10 cellular contexts compared by ENCODE assay signal in the genomic region with DNA sequence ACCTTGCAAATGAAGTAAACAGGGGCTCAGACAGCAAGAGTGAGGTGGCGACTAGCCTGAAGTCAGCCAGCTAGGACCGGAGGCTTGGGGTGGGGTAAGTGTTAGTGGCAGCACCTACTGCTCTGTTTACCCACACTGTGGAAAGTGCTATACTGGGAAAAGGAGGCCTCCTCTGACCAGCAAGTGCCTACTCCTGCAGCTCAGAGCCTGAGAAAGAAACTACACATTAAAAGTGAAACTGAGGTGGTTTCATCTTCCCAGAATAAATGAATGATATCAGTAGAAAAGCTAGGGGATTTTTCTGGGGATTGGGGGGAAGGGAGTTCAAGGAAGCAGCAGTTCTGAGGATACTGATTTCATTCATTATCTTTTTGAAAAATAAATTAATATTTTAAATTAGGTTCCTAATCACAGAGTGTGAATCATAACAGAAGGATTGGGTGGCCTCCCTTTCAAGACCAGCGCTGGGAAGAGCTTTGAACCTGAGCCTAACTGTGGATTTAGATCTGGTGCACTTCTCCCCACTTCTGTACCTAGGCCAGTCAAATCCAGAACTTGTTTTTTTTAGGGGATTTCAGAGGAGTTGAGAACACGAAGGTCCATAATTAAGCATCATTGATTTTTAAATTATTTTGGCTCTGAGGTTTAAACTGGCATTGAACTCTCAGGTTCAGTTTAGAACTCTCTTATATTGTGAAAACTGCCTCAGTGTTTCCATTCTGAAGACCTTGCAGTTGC. TPM values are rescaled to one million over a fixed set of nuclear protein-coding genes. Genes with fewer than 3 reads are reported as not detected.
A peak's percentile ranks its signal among the peaks of the same experiment; 100 is the strongest.
DNase-seq lines count a peak whose midpoint lies in the region; ATAC-seq and TF ChIP-seq lines count a peak whose summit lies in the region.
"Had no signal": no experiment of that assay in that cellular context is flagged by ENCODE, and none has a peak within 500 bp of the region (broad histone marks: within the 10 kb centered on the region; RNA-seq: fewer than 3 reads in every experiment).

No MANE protein-coding gene starts in this region.

- no peak overlapping the region for H2BK12ac ChIP-seq in neuronal stem cell (ENCODE audit: low read length)

- H2AFZ ChIP-seq in SK-N-SH (ENCODE audit: low read depth): no peak overlapping the region
- H2AFZ ChIP-seq in neuronal stem cell (ENCODE audit: low read length): no peak overlapping the region

- H3K9ac ChIP-seq in SK-N-SH: no peak overlapping the region
- no peak overlapping the region for H3K9ac ChIP-seq in neuronal stem cell (ENCODE audit: low read depth, low read length, poor library complexity)

- H3K4ac ChIP-seq in neuronal stem cell (ENCODE audit: low read length): no peak overlapping the region

- no peak overlapping the region for H3K14ac ChIP-seq in neuronal stem cell (ENCODE audit: low read length)

- no peak overlapping the region for H4K8ac ChIP-seq in neuronal stem cell (ENCODE audit: low read depth, low read length)

- H4K91ac ChIP-seq in neuronal stem cell (ENCODE audit: low read depth, low read length, poor library complexity): no peak overlapping the region

- no peaks in the 10 kb centered on the region for H3K9me3 Mint-ChIP-seq in activated CD4-positive, alpha-beta T cell treated with anti-CD3 and anti-CD28 coated beads for 36 hours (ENCODE audit: low read depth)
- H3K9me3 Mint-ChIP-seq in activated T-cell treated with anti-CD3 and anti-CD28 coated beads, Interleukin-2, amount 50 U/mL, for 24 hours: no peaks in the 10 kb centered on the region
- H3K9me3 Mint-ChIP-seq in stimulated activated memory B cell treated with anti-CD40 and anti-IgM and Interleukin-4, amounts not matched to agents 10 μg/mL and 1 μg/mL and 100 μg/mL, for 72 hours: no peaks in the 10 kb centered on the region
- H3K9me3 Mint-ChIP-seq: naive B cell had no signal

- H3K79me1 ChIP-seq in neuronal stem cell (ENCODE audit: low read depth, low read length): no peaks in the 10 kb centered on the region

- H3K4me1 ChIP-seq in SK-N-SH (ENCODE audit: control insufficient read depth in 1 of 2, insufficient read depth in 2 of 2, low read depth in 1 of 2, low read length in 1 of 2) (peaks cover 0 to 7% of the 10 kb centered on the region in 2 experiments; a peak in 3 of 4 replicates), neuronal stem cell (ENCODE audit: control insufficient read depth in 2 of 2, insufficient read depth in 1 of 2, low read depth in 1 of 2, low read length in 2 of 2) (no peaks in the 10 kb centered on the region)

- no peak overlapping the region for H2AK5ac ChIP-seq in neuronal stem cell (ENCODE audit: low read depth, low read length)

- H3K36me3 ChIP-seq in SK-N-SH (replicated peaks in 1 of 2; ENCODE audit: control insufficient read depth in 1 of 2, insufficient read depth in 2 of 2, low read length in 1 of 2): no peaks in the 10 kb centered on the region
- H3K36me3 ChIP-seq in neuronal stem cell (replicated peaks in 1 of 2; ENCODE audit: control insufficient read depth in 2 of 2, insufficient read depth in 2 of 2, low read length in 2 of 2): no peaks in the 10 kb centered on the region

- H3K4me2 ChIP-seq in SK-N-SH: no peak overlapping the region
- H3K4me2 ChIP-seq in neuronal stem cell (ENCODE audit: insufficient read depth, low read length, poor library complexity, severe bottlenecking): no peak overlapping the region

- no peak overlapping the region for H2BK5ac ChIP-seq in neuronal stem cell (ENCODE audit: low read length)

- CTCF ChIA-PET in activated CD4-positive, alpha-beta T cell treated with anti-CD3 and anti-CD28 coated beads for 36 hours (lab: Charles Lee): interaction anchor here (0.6 to 1.6 kb wide), 10 partner anchors 9 to 318 kb away, joined by 3 to 10 read pairs (median 3); no protein-coding TSS in a partner anchor
- CTCF ChIA-PET in SK-N-SH (lab: Yijun Ruan, JAX): interaction anchor here (1.2 kb wide), 1 partner anchor 93 kb away, joined by 3 read pairs; no protein-coding TSS in a partner anchor

- peak; percentile 91 for ATAC-seq in activated CD4-positive, alpha-beta T cell treated with anti-CD3 and anti-CD28 coated beads for 36 hours
- peak; percentile 80 for ATAC-seq in HG03039 (IDR thresholded peaks at IDR 0.05; ENCODE audit: unreplicated experiment)
- ATAC-seq in stimulated activated memory B cell treated with anti-CD40 and anti-IgM and Interleukin-4, amounts not matched to agents 10 μg/mL and 1 μg/mL and 100 μg/mL, for 72 hours: peak; percentile 57

- TF ChIP-seq CTCF in SK-N-SH (IDR thresholded peaks at IDR 0.05): no peak

- H3K9me2 ChIP-seq in SK-N-SH: no peaks in the 10 kb centered on the region

- H3K27me3 ChIP-seq in SK-N-SH (ENCODE audit: insufficient read depth) (peaks cover 8% of the 10 kb centered on the region; the same call in 1 of the 2 replicates), neuronal stem cell (ENCODE audit: control insufficient read depth in 3 of 3, insufficient read depth in 3 of 3, low read depth in 1 of 3, low read length in 3 of 3) (peaks cover 0 to 34% (median 0%) of the 10 kb centered on the region in 3 experiments)

- no peak overlapping the region for H3K4me3 Mint-ChIP-seq in activated CD4-positive, alpha-beta T cell treated with anti-CD3 and anti-CD28 coated beads for 36 hours
- H3K4me3 Mint-ChIP-seq in activated T-cell treated with anti-CD3 and anti-CD28 coated beads, Interleukin-2, amount 50 U/mL, for 24 hours: peak overlapping the region; percentile 47
- H3K4me3 Mint-ChIP-seq in stimulated activated memory B cell treated with anti-CD40 and anti-IgM and Interleukin-4, amounts not matched to agents 10 μg/mL and 1 μg/mL and 100 μg/mL, for 72 hours: no peak overlapping the region
- H3K4me3 Mint-ChIP-seq: naive B cell had no signal

- no peak overlapping the region for H2BK15ac ChIP-seq in neuronal stem cell (ENCODE audit: low read length)

- intact Hi-C loops in activated CD4-positive, alpha-beta T cell treated with anti-CD3 and anti-CD28 coated beads for 36 hours (cut with DNase I, micrococcal nuclease): loop anchor here (1.0 to 5.0 kb wide), 14 partner anchors 25 to 640 kb away; a partner anchor contains a TSS

- H3K9me3 ChIP-seq in SK-N-SH: no peaks in the 10 kb centered on the region
- no peaks in the 10 kb centered on the region for H3K9me3 ChIP-seq in neuronal stem cell (replicated peaks in 1 of 2; ENCODE audit: control insufficient read depth in 2 of 2, insufficient read depth in 1 of 2, low read depth in 1 of 2, low read length in 2 of 2)

- POLR2A ChIA-PET in activated CD4-positive, alpha-beta T cell treated with anti-CD3 and anti-CD28 coated beads for 36 hours (lab: Charles Lee): interaction anchor here (0.6 to 1.8 kb wide), 6 partner anchors 10 to 526 kb away, joined by 3 to 13 read pairs (median 4); a partner anchor contains a TSS
- POLR2A ChIA-PET in SK-N-SH (lab: Yijun Ruan, JAX): no interaction called here

- H3K4me1 Mint-ChIP-seq in activated CD4-positive, alpha-beta T cell treated with anti-CD3 and anti-CD28 coated beads for 36 hours: peaks cover 29% of the 10 kb centered on the region
- peaks cover 30% of the 10 kb centered on the region for H3K4me1 Mint-ChIP-seq in activated T-cell treated with anti-CD3 and anti-CD28 coated beads, Interleukin-2, amount 50 U/mL, for 24 hours (ENCODE audit: low read depth)
- H3K4me1 Mint-ChIP-seq in stimulated activated memory B cell treated with anti-CD40 and anti-IgM and Interleukin-4, amounts not matched to agents 10 μg/mL and 1 μg/mL and 100 μg/mL, for 72 hours: peaks cover 7% of the 10 kb centered on the region
- H3K4me1 Mint-ChIP-seq: naive B cell had no signal

- no peaks in the 10 kb centered on the region for H4K20me1 ChIP-seq in SK-N-SH (ENCODE audit: insufficient read depth)

- peaks cover 4% of the 10 kb centered on the region for H3K27me3 Mint-ChIP-seq in activated CD4-positive, alpha-beta T cell treated with anti-CD3 and anti-CD28 coated beads for 36 hours
- H3K27me3 Mint-ChIP-seq in activated T-cell treated with anti-CD3 and anti-CD28 coated beads, Interleukin-2, amount 50 U/mL, for 24 hours: peaks cover 6% of the 10 kb centered on the region
- no peaks in the 10 kb centered on the region for H3K27me3 Mint-ChIP-seq in stimulated activated memory B cell treated with anti-CD40 and anti-IgM and Interleukin-4, amounts not matched to agents 10 μg/mL and 1 μg/mL and 100 μg/mL, for 72 hours
- H3K27me3 Mint-ChIP-seq: naive B cell had no signal

- H2BK120ac ChIP-seq in neuronal stem cell (ENCODE audit: low read depth, low read length): no peak overlapping the region

- H3K4me3 ChIP-seq in SK-N-SH (ENCODE audit: low read depth in 2 of 2, low read length in 1 of 2) (no peak overlapping the region), neuronal stem cell (ENCODE audit: low read length in 2 of 2) (no peak overlapping the region)

- TF ChIP-seq EP300 in SK-N-SH (IDR thresholded peaks at IDR 0.05; ENCODE audit: borderline replicate concordance in 1 of 2, low read depth in 1 of 2, low read length in 1 of 2): no peak

- no peak overlapping the region for H3K27ac ChIP-seq in SK-N-SH (ENCODE audit: low read depth in 2 of 2, low read length in 1 of 2)
- H3K27ac ChIP-seq in neuronal stem cell (replicated peaks; ENCODE audit: low read length): no peak overlapping the region

- no peaks in the 10 kb centered on the region for H3K36me3 Mint-ChIP-seq in activated CD4-positive, alpha-beta T cell treated with anti-CD3 and anti-CD28 coated beads for 36 hours (ENCODE audit: low read depth)
- H3K36me3 Mint-ChIP-seq in activated T-cell treated with anti-CD3 and anti-CD28 coated beads, Interleukin-2, amount 50 U/mL, for 24 hours (ENCODE audit: low read depth): no peaks in the 10 kb centered on the region
- no peaks in the 10 kb centered on the region for H3K36me3 Mint-ChIP-seq in stimulated activated memory B cell treated with anti-CD40 and anti-IgM and Interleukin-4, amounts not matched to agents 10 μg/mL and 1 μg/mL and 100 μg/mL, for 72 hours
- H3K36me3 Mint-ChIP-seq: naive B cell had no signal

- TF ChIP-seq RAD21 in SK-N-SH (IDR thresholded peaks at IDR 0.05; ENCODE audit: low read length): no peak

- H3K23ac ChIP-seq in neuronal stem cell (ENCODE audit: low read depth, low read length, poor library complexity): no peak overlapping the region

- peak; percentile 81 for DNase-seq in activated CD4-positive, alpha-beta T cell treated with anti-CD3 and anti-CD28 coated beads for 36 hours
- no peak for DNase-seq in activated CD4-positive, alpha-beta T cell treated with anti-CD3 and anti-CD28 coated beads for 1 hour
- peak; percentile 61 for DNase-seq in activated T-cell treated with anti-CD3 and anti-CD28 coated beads, Interleukin-2, amount 50 U/mL, for 24 hours
- DNase-seq in SK-N-SH (no peak), NCI-H226 (no peak), neuronal stem cell (ENCODE audit: low spot score) (no peak)
- DNase-seq: naive B cell, NCI-H345 had no signal

- peaks cover 3% of the 10 kb centered on the region for H3F3A ChIP-seq in SK-N-SH (replicated peaks; ENCODE audit: insufficient read depth)

- H3K27ac Mint-ChIP-seq in activated CD4-positive, alpha-beta T cell treated with anti-CD3 and anti-CD28 coated beads for 36 hours: peak overlapping the region; percentile 78
- no peak overlapping the region for H3K27ac Mint-ChIP-seq in activated T-cell treated with anti-CD3 and anti-CD28 coated beads, Interleukin-2, amount 50 U/mL, for 24 hours
- no peak overlapping the region for H3K27ac Mint-ChIP-seq in stimulated activated memory B cell treated with anti-CD40 and anti-IgM and Interleukin-4, amounts not matched to agents 10 μg/mL and 1 μg/mL and 100 μg/mL, for 72 hours
- H3K27ac Mint-ChIP-seq: naive B cell had no signal

- no peaks in the 10 kb centered on the region for H3K79me2 ChIP-seq in SK-N-SH (ENCODE audit: insufficient read depth)

- H3K18ac ChIP-seq in neuronal stem cell (ENCODE audit: low read length): no peak overlapping the region

- 77% methylated on average over 4 of the region's 4 CpGs for WGBS in SK-N-SH (ENCODE audit: low lambda C conversion rate)
- no CpG with 5 or more reads among the region's 4 CpGs for WGBS in neuronal stem cell (ENCODE audit: extremely low coverage in 2 of 2, insufficient read length in 2 of 2, insufficient replicate concordance in 1 of 2), 2 donors

RNA-seq across cellular contexts. Expression of a gene that starts 48.1 kb away (rescaled TPM):
- total RNA-seq in activated CD4-positive, alpha-beta T cell treated with anti-CD3 and anti-CD28 coated beads for 36 hours: 10 to 100 TPM; 38.6 to 45.7 TPM
- 14.0 and 14.5 TPM in 2 replicates for polyA plus RNA-seq in SK-N-SH (2012; rRNA removed)
- polyA plus RNA-seq in SK-N-SH (2012; cell fraction: cytosol; rRNA removed): 7.1 and 8.4 TPM in 2 replicates
- polyA plus RNA-seq in SK-N-SH (2012; cell fraction: nucleus; rRNA removed): 40.4 and 41.9 TPM in 2 replicates
- 13.1 TPM for polyA plus RNA-seq in neuronal stem cell (2013, experiment 1 of 2)
- 12.8 TPM for polyA plus RNA-seq in neuronal stem cell (2013, experiment 2 of 2)

Comparison
In these comparisons a context has a peak if more than half of its experiments do, and no peak if none do; other contexts are left out.
1. DNase-seq: peak in activated CD4-positive, alpha-beta T cell treated with anti-CD3 and anti-CD28 coated beads for 36 hours (single experiment) and activated T-cell treated with anti-CD3 and anti-CD28 coated beads, Interleukin-2, amount 50 U/mL, for 24 hours (single experiment); none in activated CD4-positive, alpha-beta T cell treated with anti-CD3 and anti-CD28 coated beads for 1 hour (single experiment), SK-N-SH (single experiment), NCI-H226 (single experiment) and neuronal stem cell (single experiment).
2. Peak in every context shown above with its lines, with median percentiles within 50 percentile points of each other: ATAC-seq.